In the genomic region with DNA sequence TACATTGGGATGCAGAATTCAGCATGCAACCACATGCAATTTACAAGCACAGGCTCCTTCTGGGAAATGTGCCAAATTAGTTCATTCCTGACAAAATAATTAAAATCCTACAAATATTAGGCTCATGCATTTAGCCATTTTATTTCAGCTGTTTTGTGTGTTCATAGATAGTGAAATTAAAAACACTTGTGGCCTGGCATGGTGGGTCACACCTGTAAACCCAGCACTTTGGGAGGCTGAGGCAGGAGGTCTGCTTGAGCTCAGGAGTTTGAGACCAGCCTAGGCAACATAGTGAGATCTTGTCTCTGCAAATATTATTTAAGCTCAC, we compare ENCODE assay signal across 12 cellular contexts. TPM values are rescaled to one million over a fixed set of nuclear protein-coding genes. Genes with fewer than 3 reads are reported as not detected.
A peak's percentile ranks its signal among the peaks of the same experiment; 100 is the strongest.
DNase-seq lines count a peak whose midpoint lies in the region; ATAC-seq and TF ChIP-seq lines count a peak whose summit lies in the region.
"Had no signal": no experiment of that assay in that cellular context is flagged by ENCODE, and none has a peak within 500 bp of the region (broad histone marks: within the 10 kb centered on the region; RNA-seq: fewer than 3 reads in every experiment).

No MANE protein-coding gene starts in this region.

- H3K9ac ChIP-seq in GM23248, result peak overlapping the region; percentile 72

- H3F3A ChIP-seq in GM23248 (ENCODE audit: insufficient read depth), result peaks cover 25% of the 10 kb centered on the region

- H3K9me2 ChIP-seq in GM23248 (ENCODE audit: insufficient read depth), result no peaks in the 10 kb centered on the region

- H3K4me3 ChIP-seq in GM23248 (peak overlapping the region; percentile 13; the same call in 1 of the 2 replicates), right cardiac atrium (ENCODE audit: low read length) (no peak overlapping the region), skin epidermis (no peak overlapping the region)

- H3K27me3 Mint-ChIP-seq in activated B cell treated with CpG ODN at 0.5 μM for 24 hours, result no peaks in the 10 kb centered on the region
- H3K27me3 Mint-ChIP-seq: activated CD8-positive, alpha-beta T cell treated with anti-CD3 and anti-CD28 coated beads for 36 hours had no signal

- TF ChIP-seq CTCF in activated B cell treated with CpG ODN at 0.5 μM for 24 hours (IDR thresholded peaks at IDR 0.05), result no peak

- H2AFZ ChIP-seq in GM23248, result peak overlapping the region; percentile 18; the same call in 1 of the 2 replicates

- no peak for ATAC-seq in activated B cell treated with CpG ODN at 0.5 μM for 24 hours (ENCODE audit: low read depth)
- ATAC-seq in right cardiac atrium, result no peak
- ATAC-seq in HG03521 (IDR thresholded peaks at IDR 0.05; ENCODE audit: unreplicated experiment), result no peak
- ATAC-seq: activated CD8-positive, alpha-beta T cell treated with anti-CD3 and anti-CD28 coated beads for 36 hours had no signal

- no peaks in the 10 kb centered on the region for H3K36me3 ChIP-seq in GM23248 (ENCODE audit: low read depth)

- peak overlapping the region; percentile 55 for H3K4me2 ChIP-seq in GM23248 (ENCODE audit: unreplicated experiment)

- DNase-seq in GM23248 (no peak), activated B cell treated with CpG ODN at 0.5 μM for 24 hours (no peak), right cardiac atrium (no peak), mucosa of gallbladder (ENCODE audit: low spot score) (no peak), NCI-H187 (lab: John Stamatoyannopoulos, UW) (no peak), activated T-cell treated with anti-CD3 and anti-CD28 coated beads for 4 hours (no peak)
- DNase-seq: activated CD8-positive, alpha-beta T cell treated with anti-CD3 and anti-CD28 coated beads for 36 hours; activated effector memory CD4-positive, alpha-beta T cell treated with Interleukin-2 at 50 U/mL for 16 hours; H7; NCI-H510A treated with DMSO at 0.1 percent for 48 hours had no signal

- no peaks in the 10 kb centered on the region for H4K20me1 ChIP-seq in GM23248 (ENCODE audit: insufficient read depth)

- peak overlapping the region; percentile 68 for H3K27ac Mint-ChIP-seq in activated B cell treated with CpG ODN at 0.5 μM for 24 hours
- H3K27ac Mint-ChIP-seq: activated CD8-positive, alpha-beta T cell treated with anti-CD3 and anti-CD28 coated beads for 36 hours had no signal

- no peak overlapping the region for H3K4me3 Mint-ChIP-seq in activated B cell treated with CpG ODN at 0.5 μM for 24 hours
- H3K4me3 Mint-ChIP-seq: activated CD8-positive, alpha-beta T cell treated with anti-CD3 and anti-CD28 coated beads for 36 hours had no signal

- CTCF ChIA-PET in activated B cell treated with CpG ODN at 0.5 μM for 24 hours (lab: Charles Lee), result no interaction called here

- H3K4me1 ChIP-seq in GM23248 (ENCODE audit: insufficient read depth), result peaks cover 56% of the 10 kb centered on the region
- peaks cover 8% of the 10 kb centered on the region for H3K4me1 ChIP-seq in right cardiac atrium (ENCODE audit: control insufficient read depth, insufficient read depth, low read length)

- H3K36me3 Mint-ChIP-seq in activated B cell treated with CpG ODN at 0.5 μM for 24 hours (ENCODE audit: low read depth), result no peaks in the 10 kb centered on the region

- POLR2A ChIA-PET in activated B cell treated with CpG ODN at 0.5 μM for 24 hours (lab: Charles Lee), result interaction anchor here (0.6 to 7.7 kb wide), 2 partner anchors 8 to 13 kb away, joined by 3 to 77 read pairs; no protein-coding TSS in a partner anchor

- H3K4me1 Mint-ChIP-seq in activated B cell treated with CpG ODN at 0.5 μM for 24 hours, result peaks cover 63% of the 10 kb centered on the region

- no peaks in the 10 kb centered on the region for H3K9me3 Mint-ChIP-seq in activated B cell treated with CpG ODN at 0.5 μM for 24 hours
- H3K9me3 Mint-ChIP-seq: activated CD8-positive, alpha-beta T cell treated with anti-CD3 and anti-CD28 coated beads for 36 hours had no signal

- H3K9me3 ChIP-seq in GM23248 (ENCODE audit: low read depth) (no peaks in the 10 kb centered on the region), right cardiac atrium (ENCODE audit: control insufficient read depth, low read length) (no peaks in the 10 kb centered on the region)

- H3K27me3 ChIP-seq in GM23248 (replicated peaks; ENCODE audit: insufficient read depth), result no peaks in the 10 kb centered on the region
- no peaks in the 10 kb centered on the region for H3K27me3 ChIP-seq in right cardiac atrium (ENCODE audit: control insufficient read depth, insufficient read depth)

- no peaks in the 10 kb centered on the region for H3K79me2 ChIP-seq in GM23248 (ENCODE audit: insufficient read depth)

- in situ Hi-C loops in GM23248 (cut with MboI), result no loop called here

- intact Hi-C loops in activated B cell treated with CpG ODN at 0.5 μM for 24 hours (cut with micrococcal nuclease) (loop anchor here (2.0 to 5.0 kb wide), 3 partner anchors 35 to 129 kb away; partner anchors contain the start of gene SHLD1), right cardiac atrium (cut with DNase I) (no loop called here)

- peak overlapping the region; percentile 87 for H3K27ac ChIP-seq in GM23248
- H3K27ac ChIP-seq in right cardiac atrium (ENCODE audit: low read length), result peak overlapping the region; percentile 86
- H3K27ac ChIP-seq in skin epidermis, result peak overlapping the region in 15 of 21 experiments; percentile 14 to 82 (median 63)

RNA-seq across cellular contexts. Expression of gene GPCPD1, which starts 47.0 kb away (rescaled TPM):
- 20.9 and 29.7 TPM in 2 replicates for total RNA-seq in GM23248 (2014; rRNA removed; shearing (Covaris generic))
- polyA plus RNA-seq in GM23248 (2016; fragmentation: Nextera tagmentation; extraction: Ambion mirVana) (21.4 and 24.5 TPM in 2 replicates), right cardiac atrium (8.9 TPM)
- total RNA-seq in activated B cell treated with CpG ODN at 0.5 μM for 24 hours (67.4 and 91.4 TPM in 2 replicates), right cardiac atrium (10 to 100 TPM; 26.7 to 31.2 (median 28.7) TPM), mucosa of gallbladder (28.2 TPM)
